In genomic region chr6:35707714-35708407, GRCh38 we compare ENCODE assay signal across 17 cellular contexts.
"Had no signal": no experiment of that assay in that cellular context is flagged by ENCODE, and none has a peak within 500 bp of the region (broad histone marks: within the 10 kb centered on the region; RNA-seq: fewer than 3 reads in every experiment).

No MANE protein-coding gene starts in this region.

- H3K9me3 Mint-ChIP-seq: dendritic cell treated with granulocyte-macrophage colony-stimulating factor and Interleukin-4, amounts not matched to agents 40 ng/mL and 50 ng/mL, for 4 days; effector memory CD8-positive, alpha-beta T cell had no signal

- H3K4me3 ChIP-seq: esophagus squamous epithelium, gastroesophageal sphincter, mucosa of descending colon had no signal

- H3K27ac ChIP-seq: esophagus squamous epithelium, gastroesophageal sphincter, neutrophil had no signal

- H3K27ac Mint-ChIP-seq: dendritic cell treated with granulocyte-macrophage colony-stimulating factor and Interleukin-4, amounts not matched to agents 40 ng/mL and 50 ng/mL, for 4 days; effector memory CD8-positive, alpha-beta T cell; type B pancreatic cell had no signal

- DNase-seq: effector memory CD8-positive, alpha-beta T cell; esophagus squamous epithelium; foreskin fibroblast; glutamatergic neuron; mammary epithelial cell; mucosa of descending colon; naive thymus-derived CD8-positive, alpha-beta T cell; small intestine; stimulated activated CD4-positive, alpha-beta T cell treated with anti-CD3 and anti-CD28 coated beads, Interleukin-12 subunit alpha, Interleukin-12 subunit beta, amount 100 ng/mL, for 4 hours; stimulated activated naive CD4-positive, alpha-beta T cell had no signal

- H3K36me3 ChIP-seq: esophagus squamous epithelium, gastroesophageal sphincter, neutrophil had no signal

- H3K4me1 ChIP-seq: gastroesophageal sphincter had no signal

- H3K27me3 Mint-ChIP-seq: effector memory CD8-positive, alpha-beta T cell; naive thymus-derived CD8-positive, alpha-beta T cell; type B pancreatic cell had no signal

- H3K4me3 Mint-ChIP-seq: dendritic cell treated with granulocyte-macrophage colony-stimulating factor and Interleukin-4, amounts not matched to agents 40 ng/mL and 50 ng/mL, for 4 days; effector memory CD8-positive, alpha-beta T cell; naive thymus-derived CD8-positive, alpha-beta T cell; type B pancreatic cell had no signal

- H3K36me3 Mint-ChIP-seq: naive thymus-derived CD8-positive, alpha-beta T cell; type B pancreatic cell had no signal

- FAIRE-seq: colon, small intestine, urothelium cell line had no signal

- ATAC-seq: effector memory CD8-positive, alpha-beta T cell; gastroesophageal sphincter; left lobe of liver; mucosa of descending colon; naive thymus-derived CD8-positive, alpha-beta T cell had no signal

- H3K27me3 ChIP-seq: esophagus squamous epithelium, gastroesophageal sphincter, neutrophil had no signal

- H3K9me3 ChIP-seq: esophagus squamous epithelium, gastroesophageal sphincter, neutrophil had no signal
